18 cellular contexts compared by ENCODE assay signal in the genomic region with DNA sequence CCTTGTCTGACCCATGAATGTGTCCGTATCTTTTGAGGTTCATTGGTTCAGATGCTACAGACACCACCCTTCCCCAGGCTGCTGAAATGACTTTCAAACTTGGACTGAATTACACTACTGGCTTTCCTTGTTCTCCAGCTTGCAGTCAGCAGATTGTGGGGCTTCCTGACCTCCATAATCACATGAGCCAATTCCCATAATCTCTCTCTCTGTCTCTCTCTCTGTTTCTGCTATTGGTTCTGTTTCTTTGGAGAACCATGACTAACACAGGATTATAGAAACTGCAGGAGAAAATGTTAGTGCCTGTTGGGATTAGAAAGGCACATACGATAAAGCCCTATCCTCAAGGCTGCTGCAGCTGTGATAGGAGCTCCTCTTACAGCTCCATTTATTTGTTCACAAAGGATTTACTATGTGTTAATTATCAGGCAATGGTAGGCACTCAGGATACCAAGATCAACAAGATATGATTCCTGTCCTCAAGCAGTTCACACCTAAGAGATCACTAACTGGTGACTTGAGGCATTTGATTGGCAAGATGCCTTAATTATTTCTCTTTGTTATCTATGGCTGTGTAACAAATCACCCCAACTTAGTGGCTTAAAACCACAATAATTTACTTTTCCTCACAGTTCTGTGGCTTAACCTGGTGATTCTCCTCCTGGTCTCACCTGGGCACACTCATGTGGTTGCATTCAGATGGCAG. TPM values are rescaled to one million over a fixed set of nuclear protein-coding genes. Genes with fewer than 3 reads are reported as not detected.
"Had no signal": no experiment of that assay in that cellular context is flagged by ENCODE, and none has a peak within 500 bp of the region (broad histone marks: within the 10 kb centered on the region; RNA-seq: fewer than 3 reads in every experiment).

No MANE protein-coding gene starts in this region.

- H3K4me1 ChIP-seq: uterus had no signal

- H3K4me1 Mint-ChIP-seq: neural crest cell had no signal

- H3K4me3 ChIP-seq: cardiac muscle cell, dorsolateral prefrontal cortex, lower lobe of right lung, ovary, thyroid gland, uterus had no signal

- H3K27ac ChIP-seq: cardiac muscle cell, dorsolateral prefrontal cortex, lower lobe of right lung, ovary, thyroid gland, uterus had no signal

- H3K9me3 Mint-ChIP-seq: activated T-helper 2 cell treated with anti-CD3 and anti-CD28 coated beads, Interferon-gamma antibody, Interleukin-2, Interleukin-4, amounts not matched to agents 10 μg/mL and 5 μg/mL and 100 μg/mL, durations not matched to agents 14 hours and 24 hours and 36 hours; neural crest cell; stimulated activated naive B cell treated with anti-CD40 and anti-IgM and Interleukin-4, amounts not matched to agents 10 μg/mL and 1 μg/mL and 100 μg/mL, for 72 hours; T-helper 2 cell treated with Interferon-gamma antibody and Interleukin-4, amounts not matched to agents 5 μg/mL and 100 μg/mL, for 36 hours had no signal

- H3K36me3 ChIP-seq: cardiac muscle cell, lower lobe of right lung, ovary, thyroid gland, uterus had no signal

- DNase-seq: activated CD4-positive, alpha-beta T cell treated with anti-CD3 and anti-CD28 coated beads, Interleukin-2, amount 50 U/mL, for 4 hours; activated naive CD4-positive, alpha-beta T cell treated with anti-CD3 and anti-CD28 coated beads, Interleukin-2, amount 50 U/mL, for 16 hours; dorsolateral prefrontal cortex; glutamatergic neuron; kidney glomerular epithelial cell; lower lobe of right lung; midbrain; stimulated activated CD4-positive, alpha-beta T cell treated with anti-CD3 and anti-CD28 coated beads, Interleukin-2, amount 100 ng/mL, for 48 hours; stimulated activated naive B cell treated with anti-CD40 and anti-IgM and Interleukin-4, amounts not matched to agents 10 μg/mL and 1 μg/mL and 100 μg/mL, for 72 hours; thyroid gland; uterus had no signal

- H3K27me3 ChIP-seq: cardiac muscle cell, ovary, thyroid gland, uterus had no signal

- H3K4me3 Mint-ChIP-seq: neural crest cell; stimulated activated naive B cell treated with anti-CD40 and anti-IgM and Interleukin-4, amounts not matched to agents 10 μg/mL and 1 μg/mL and 100 μg/mL, for 72 hours; T-helper 2 cell treated with Interferon-gamma antibody and Interleukin-4, amounts not matched to agents 5 μg/mL and 100 μg/mL, for 36 hours had no signal

- H3K9me3 ChIP-seq: lower lobe of right lung, ovary, thyroid gland, uterus had no signal

- H3K36me3 Mint-ChIP-seq: stimulated activated naive B cell treated with anti-CD40 and anti-IgM and Interleukin-4, amounts not matched to agents 10 μg/mL and 1 μg/mL and 100 μg/mL, for 72 hours had no signal

- H3K27ac Mint-ChIP-seq: activated T-helper 2 cell treated with anti-CD3 and anti-CD28 coated beads, Interferon-gamma antibody, Interleukin-2, Interleukin-4, amounts not matched to agents 10 μg/mL and 5 μg/mL and 100 μg/mL, durations not matched to agents 14 hours and 24 hours and 36 hours; stimulated activated naive B cell treated with anti-CD40 and anti-IgM and Interleukin-4, amounts not matched to agents 10 μg/mL and 1 μg/mL and 100 μg/mL, for 72 hours; T-helper 2 cell treated with Interferon-gamma antibody and Interleukin-4, amounts not matched to agents 5 μg/mL and 100 μg/mL, for 36 hours had no signal

- ATAC-seq: esophagus mucosa; lower lobe of right lung; stimulated activated naive B cell treated with anti-CD40 and anti-IgM and Interleukin-4, amounts not matched to agents 10 μg/mL and 1 μg/mL and 100 μg/mL, for 72 hours had no signal

RNA-seq across cellular contexts. Expression of a gene that starts 48.8 kb away (rescaled TPM):
- total RNA-seq: myocyte, neural crest cell had no signal
- polyA plus RNA-seq: cardiac muscle cell had no signal
